Comparison of ENCODE assay signal across 7 cellular contexts in genomic region chr15:77915961-77916330, GRCh38.
DNase-seq lines count a peak whose midpoint lies in the region; ATAC-seq and TF ChIP-seq lines count a peak whose summit lies in the region.
"Not testable (repeated sequence)": the region's sequence is repeated elsewhere in the genome, so short reads cannot be mapped to it uniquely, and the experiment has no call there.

No MANE protein-coding gene starts in this region.

- H3K27me3 ChIP-seq in BLaER1, suprapubic skin: not testable (repeated sequence)

- not testable (repeated sequence) for H3K4me1 Mint-ChIP-seq in activated CD8-positive, alpha-beta T cell treated with anti-CD3 and anti-CD28 coated beads, Interleukin-2, amount 10 ng/mL, durations not matched to agents 7 days and 5 days (ENCODE audit: low read depth)

- H3K9ac ChIP-seq in BLaER1, result not testable (repeated sequence)

- peak overlapping the region; percentile 57 for H3K27ac Mint-ChIP-seq in activated CD8-positive, alpha-beta T cell treated with anti-CD3 and anti-CD28 coated beads, Interleukin-2, amount 10 ng/mL, durations not matched to agents 7 days and 5 days

- H3K9me3 ChIP-seq in BLaER1, suprapubic skin: not testable (repeated sequence)

- not testable (repeated sequence) for H3K27ac ChIP-seq in BLaER1, coronary artery, suprapubic skin

- not testable (repeated sequence) for H4K20me1 ChIP-seq in BLaER1

- not testable (repeated sequence) for TF ChIP-seq EP300 in suprapubic skin (IDR thresholded peaks at IDR 0.05)

- not testable (repeated sequence) for DNase-seq in activated CD8-positive, alpha-beta T cell treated with anti-CD3 and anti-CD28 coated beads, Interleukin-2, amount 10 ng/mL, durations not matched to agents 7 days and 5 days
- peak; percentile 39 for DNase-seq in activated CD8-positive, alpha-beta memory T cell treated with anti-CD3 and anti-CD28 coated beads, Interleukin-2, amount 50 U/mL, for 48 hours
- DNase-seq in coronary artery (ENCODE audit: low spot score) (peak; percentile 17), islet precursor cell (peak; percentile 27), sciatic nerve (ENCODE audit: low spot score) (peak; percentile 39), suprapubic skin (ENCODE audit: low spot score in 2 of 2) (peak; percentile 27 to 34)

- not testable (repeated sequence) for ATAC-seq in activated CD8-positive, alpha-beta T cell treated with anti-CD3 and anti-CD28 coated beads, Interleukin-2, amount 10 ng/mL, durations not matched to agents 7 days and 5 days; sciatic nerve

- not testable (repeated sequence) for H3K4me3 Mint-ChIP-seq in activated CD8-positive, alpha-beta T cell treated with anti-CD3 and anti-CD28 coated beads, Interleukin-2, amount 10 ng/mL, durations not matched to agents 7 days and 5 days

- TF ChIP-seq POLR2A in suprapubic skin (IDR thresholded peaks at IDR 0.05), result not testable (repeated sequence)

- H3K36me3 ChIP-seq in BLaER1, suprapubic skin: not testable (repeated sequence)

- not testable (repeated sequence) for H3K4me3 ChIP-seq in BLaER1, coronary artery, suprapubic skin

- H3K4me1 ChIP-seq in BLaER1, result peaks cover 24% of the 10 kb centered on the region
- H3K4me1 ChIP-seq in suprapubic skin, result not testable (repeated sequence)

- H3K36me3 Mint-ChIP-seq in activated CD8-positive, alpha-beta T cell treated with anti-CD3 and anti-CD28 coated beads, Interleukin-2, amount 10 ng/mL, durations not matched to agents 7 days and 5 days (ENCODE audit: low read depth), result not testable (repeated sequence)

- intact Hi-C loops in sciatic nerve (cut with DNase I), result not testable (repeated sequence)

- not testable (repeated sequence) for H3K27me3 Mint-ChIP-seq in activated CD8-positive, alpha-beta T cell treated with anti-CD3 and anti-CD28 coated beads, Interleukin-2, amount 10 ng/mL, durations not matched to agents 7 days and 5 days (ENCODE audit: low read depth)

- not testable (repeated sequence) for H3K9me3 Mint-ChIP-seq in activated CD8-positive, alpha-beta T cell treated with anti-CD3 and anti-CD28 coated beads, Interleukin-2, amount 10 ng/mL, durations not matched to agents 7 days and 5 days (ENCODE audit: insufficient read depth)

- H3K4me2 ChIP-seq in BLaER1, result peak overlapping the region; percentile 62; the same call in 1 of the 2 replicates

- POLR2A ChIA-PET in activated CD8-positive, alpha-beta T cell treated with anti-CD3 and anti-CD28 coated beads, Interleukin-2, amount 10 ng/mL, durations not matched to agents 7 days and 5 days (lab: Charles Lee), result not testable (repeated sequence)

- WGBS in suprapubic skin, result 95% methylated on average over 5 of the region's 6 CpGs

- CTCF ChIA-PET in activated CD8-positive, alpha-beta T cell treated with anti-CD3 and anti-CD28 coated beads, Interleukin-2, amount 10 ng/mL, durations not matched to agents 7 days and 5 days (lab: Charles Lee), result interaction anchor here (1.9 kb wide), 1 partner anchor 14 kb away, joined by 4 read pairs; no protein-coding TSS in a partner anchor

- not testable (repeated sequence) for TF ChIP-seq CTCF in coronary artery (IDR thresholded peaks at IDR 0.05); suprapubic skin (IDR thresholded peaks at IDR 0.05)
